In the genomic region with DNA sequence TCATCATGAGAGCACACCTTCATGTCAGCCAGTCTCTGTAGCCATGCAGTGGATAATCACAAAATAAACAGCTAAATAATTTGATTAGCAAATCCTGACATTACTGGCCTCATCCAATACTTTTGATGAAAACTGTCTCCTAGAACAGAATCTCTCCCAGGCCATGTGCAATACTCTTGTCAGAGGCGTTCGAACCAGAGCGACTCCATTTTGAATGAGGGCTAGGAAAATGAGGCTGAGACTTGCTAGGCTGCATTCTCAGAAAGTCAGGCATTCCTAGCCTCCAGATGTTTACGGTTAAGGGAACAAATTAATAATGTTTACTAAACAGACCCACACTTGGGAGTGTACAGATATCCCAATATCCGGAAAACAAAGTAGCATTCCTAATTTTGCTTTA, we compare ENCODE assay signal across 2 cellular contexts.
A peak's percentile ranks its signal among the peaks of the same experiment; 100 is the strongest.
TF ChIP-seq lines count a peak whose summit lies in the region.

No MANE protein-coding gene starts in this region.

TF ChIP-seq in SK-N-SH treated with all-trans-retinoic acid at 6 μM for 48 hours, 23 proteins besides CTCF, POLR2A, EP300 and RAD21 (continues in another document):
- TF ChIP-seq, protein P1, sequence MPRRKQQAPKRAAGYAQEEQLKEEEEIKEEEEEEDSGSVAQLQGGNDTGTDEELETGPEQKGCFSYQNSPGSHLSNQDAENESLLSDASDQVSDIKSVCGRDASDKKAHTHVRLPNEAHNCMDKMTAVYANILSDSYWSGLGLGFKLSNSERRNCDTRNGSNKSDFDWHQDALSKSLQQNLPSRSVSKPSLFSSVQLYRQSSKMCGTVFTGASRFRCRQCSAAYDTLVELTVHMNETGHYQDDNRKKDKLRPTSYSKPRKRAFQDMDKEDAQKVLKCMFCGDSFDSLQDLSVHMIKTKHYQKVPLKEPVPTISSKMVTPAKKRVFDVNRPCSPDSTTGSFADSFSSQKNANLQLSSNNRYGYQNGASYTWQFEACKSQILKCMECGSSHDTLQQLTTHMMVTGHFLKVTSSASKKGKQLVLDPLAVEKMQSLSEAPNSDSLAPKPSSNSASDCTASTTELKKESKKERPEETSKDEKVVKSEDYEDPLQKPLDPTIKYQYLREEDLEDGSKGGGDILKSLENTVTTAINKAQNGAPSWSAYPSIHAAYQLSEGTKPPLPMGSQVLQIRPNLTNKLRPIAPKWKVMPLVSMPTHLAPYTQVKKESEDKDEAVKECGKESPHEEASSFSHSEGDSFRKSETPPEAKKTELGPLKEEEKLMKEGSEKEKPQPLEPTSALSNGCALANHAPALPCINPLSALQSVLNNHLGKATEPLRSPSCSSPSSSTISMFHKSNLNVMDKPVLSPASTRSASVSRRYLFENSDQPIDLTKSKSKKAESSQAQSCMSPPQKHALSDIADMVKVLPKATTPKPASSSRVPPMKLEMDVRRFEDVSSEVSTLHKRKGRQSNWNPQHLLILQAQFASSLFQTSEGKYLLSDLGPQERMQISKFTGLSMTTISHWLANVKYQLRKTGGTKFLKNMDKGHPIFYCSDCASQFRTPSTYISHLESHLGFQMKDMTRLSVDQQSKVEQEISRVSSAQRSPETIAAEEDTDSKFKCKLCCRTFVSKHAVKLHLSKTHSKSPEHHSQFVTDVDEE (CRISPR knock-in tag; IDR thresholded peaks at IDR 0.05) = peak; percentile 75
- TF ChIP-seq ISL1 (CRISPR knock-in tag; IDR thresholded peaks at IDR 0.05) (peak; percentile 49), ZFP30 (CRISPR knock-in tag; IDR thresholded peaks at IDR 0.05) (no peak), ZNF8 (CRISPR knock-in tag; IDR thresholded peaks at IDR 0.05) (no peak), SNAI2 (CRISPR knock-in tag; IDR thresholded peaks at IDR 0.05) (peak; percentile 95), PPARA (CRISPR knock-in tag; IDR thresholded peaks at IDR 0.05; ENCODE audit: borderline replicate concordance) (no peak), ZFP3 (CRISPR knock-in tag; IDR thresholded peaks at IDR 0.05) (peak; percentile 63; the same call in 1 of the 2 replicates), TOX (CRISPR knock-in tag; IDR thresholded peaks at IDR 0.05; ENCODE audit: borderline replicate concordance) (no peak), OSR1 (CRISPR knock-in tag; IDR thresholded peaks at IDR 0.05) (no peak), ZNF565 (CRISPR knock-in tag; conservative IDR thresholded peaks at IDR 0.05; ENCODE audit: low read depth) (no peak), ESRRG (CRISPR knock-in tag; IDR thresholded peaks at IDR 0.05) (no peak), BACH2 (CRISPR knock-in tag; IDR thresholded peaks at IDR 0.05; ENCODE audit: borderline replicate concordance) (0 out of 2 replicates have a peak, but pooled peaks have one; percentile 30), ZNF70 (CRISPR knock-in tag; IDR thresholded peaks at IDR 0.05) (no peak), TCF4 (CRISPR knock-in tag; IDR thresholded peaks at IDR 0.05; ENCODE audit: borderline replicate concordance) (no peak), CSDC2 (CRISPR knock-in tag; IDR thresholded peaks at IDR 0.05) (peak; percentile 59; the same call in 1 of the 2 replicates), ARNTL (CRISPR knock-in tag; IDR thresholded peaks at IDR 0.05; ENCODE audit: borderline replicate concordance, low read depth) (no peak), RARB (CRISPR knock-in tag; IDR thresholded peaks at IDR 0.05) (no peak), ZC3H10 (CRISPR knock-in tag; IDR thresholded peaks at IDR 0.05) (no peak)
- TF ChIP-seq, protein P2, sequence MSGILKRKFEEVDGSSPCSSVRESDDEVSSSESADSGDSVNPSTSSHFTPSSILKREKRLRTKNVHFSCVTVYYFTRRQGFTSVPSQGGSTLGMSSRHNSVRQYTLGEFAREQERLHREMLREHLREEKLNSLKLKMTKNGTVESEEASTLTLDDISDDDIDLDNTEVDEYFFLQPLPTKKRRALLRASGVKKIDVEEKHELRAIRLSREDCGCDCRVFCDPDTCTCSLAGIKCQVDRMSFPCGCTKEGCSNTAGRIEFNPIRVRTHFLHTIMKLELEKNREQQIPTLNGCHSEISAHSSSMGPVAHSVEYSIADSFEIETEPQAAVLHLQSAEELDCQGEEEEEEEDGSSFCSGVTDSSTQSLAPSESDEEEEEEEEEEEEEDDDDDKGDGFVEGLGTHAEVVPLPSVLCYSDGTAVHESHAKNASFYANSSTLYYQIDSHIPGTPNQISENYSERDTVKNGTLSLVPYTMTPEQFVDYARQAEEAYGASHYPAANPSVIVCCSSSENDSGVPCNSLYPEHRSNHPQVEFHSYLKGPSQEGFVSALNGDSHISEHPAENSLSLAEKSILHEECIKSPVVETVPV (CRISPR knock-in tag; IDR thresholded peaks at IDR 0.05) = no peak
- TF ChIP-seq, protein P3, sequence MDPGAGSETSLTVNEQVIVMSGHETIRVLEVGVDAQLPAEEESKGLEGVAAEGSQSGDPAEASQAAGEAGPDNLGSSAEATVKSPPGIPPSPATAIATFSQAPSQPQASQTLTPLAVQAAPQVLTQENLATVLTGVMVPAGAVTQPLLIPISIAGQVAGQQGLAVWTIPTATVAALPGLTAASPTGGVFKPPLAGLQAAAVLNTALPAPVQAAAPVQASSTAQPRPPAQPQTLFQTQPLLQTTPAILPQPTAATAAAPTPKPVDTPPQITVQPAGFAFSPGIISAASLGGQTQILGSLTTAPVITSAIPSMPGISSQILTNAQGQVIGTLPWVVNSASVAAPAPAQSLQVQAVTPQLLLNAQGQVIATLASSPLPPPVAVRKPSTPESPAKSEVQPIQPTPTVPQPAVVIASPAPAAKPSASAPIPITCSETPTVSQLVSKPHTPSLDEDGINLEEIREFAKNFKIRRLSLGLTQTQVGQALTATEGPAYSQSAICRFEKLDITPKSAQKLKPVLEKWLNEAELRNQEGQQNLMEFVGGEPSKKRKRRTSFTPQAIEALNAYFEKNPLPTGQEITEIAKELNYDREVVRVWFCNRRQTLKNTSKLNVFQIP (CRISPR knock-in tag; IDR thresholded peaks at IDR 0.05; ENCODE audit: borderline replicate concordance, low read depth) = no peak
- TF ChIP-seq, protein P4, sequence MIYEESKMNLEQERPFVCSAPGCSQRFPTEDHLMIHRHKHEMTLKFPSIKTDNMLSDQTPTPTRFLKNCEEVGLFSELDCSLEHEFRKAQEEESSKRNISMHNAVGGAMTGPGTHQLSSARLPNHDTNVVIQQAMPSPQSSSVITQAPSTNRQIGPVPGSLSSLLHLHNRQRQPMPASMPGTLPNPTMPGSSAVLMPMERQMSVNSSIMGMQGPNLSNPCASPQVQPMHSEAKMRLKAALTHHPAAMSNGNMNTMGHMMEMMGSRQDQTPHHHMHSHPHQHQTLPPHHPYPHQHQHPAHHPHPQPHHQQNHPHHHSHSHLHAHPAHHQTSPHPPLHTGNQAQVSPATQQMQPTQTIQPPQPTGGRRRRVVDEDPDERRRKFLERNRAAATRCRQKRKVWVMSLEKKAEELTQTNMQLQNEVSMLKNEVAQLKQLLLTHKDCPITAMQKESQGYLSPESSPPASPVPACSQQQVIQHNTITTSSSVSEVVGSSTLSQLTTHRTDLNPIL (CRISPR knock-in tag; IDR thresholded peaks at IDR 0.05; ENCODE audit: low read depth) = no peak

TF ChIP-seq in SK-N-SH, 30 proteins besides CTCF, POLR2A, EP300 and RAD21:
- TF ChIP-seq, protein P5, sequence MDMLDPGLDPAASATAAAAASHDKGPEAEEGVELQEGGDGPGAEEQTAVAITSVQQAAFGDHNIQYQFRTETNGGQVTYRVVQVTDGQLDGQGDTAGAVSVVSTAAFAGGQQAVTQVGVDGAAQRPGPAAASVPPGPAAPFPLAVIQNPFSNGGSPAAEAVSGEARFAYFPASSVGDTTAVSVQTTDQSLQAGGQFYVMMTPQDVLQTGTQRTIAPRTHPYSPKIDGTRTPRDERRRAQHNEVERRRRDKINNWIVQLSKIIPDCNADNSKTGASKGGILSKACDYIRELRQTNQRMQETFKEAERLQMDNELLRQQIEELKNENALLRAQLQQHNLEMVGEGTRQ (IDR thresholded peaks at IDR 0.05; ENCODE audit: borderline replicate concordance, low read depth, low read length) = no peak
- TF ChIP-seq RCOR1 (IDR thresholded peaks at IDR 0.05; ENCODE audit: low read length) (no peak), POLR2AphosphoS5 (IDR thresholded peaks at IDR 0.05; ENCODE audit: low read depth, low read length) (no peak), NRF1 (IDR thresholded peaks at IDR 0.05; ENCODE audit: low read depth, low read length) (no peak), RXRA (IDR thresholded peaks at IDR 0.05; ENCODE audit: borderline replicate concordance, low read depth) (no peak), MEF2A (IDR thresholded peaks at IDR 0.05; ENCODE audit: borderline replicate concordance, low read depth) (no peak), FOSL2 (IDR thresholded peaks at IDR 0.05; ENCODE audit: borderline replicate concordance, low read depth) (no peak)
- TF ChIP-seq, protein P6, sequence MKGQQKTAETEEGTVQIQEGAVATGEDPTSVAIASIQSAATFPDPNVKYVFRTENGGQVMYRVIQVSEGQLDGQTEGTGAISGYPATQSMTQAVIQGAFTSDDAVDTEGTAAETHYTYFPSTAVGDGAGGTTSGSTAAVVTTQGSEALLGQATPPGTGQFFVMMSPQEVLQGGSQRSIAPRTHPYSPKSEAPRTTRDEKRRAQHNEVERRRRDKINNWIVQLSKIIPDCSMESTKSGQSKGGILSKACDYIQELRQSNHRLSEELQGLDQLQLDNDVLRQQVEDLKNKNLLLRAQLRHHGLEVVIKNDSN (IDR thresholded peaks at IDR 0.05; ENCODE audit: borderline replicate concordance, low read depth) = no peak
- TF ChIP-seq, protein P7, sequence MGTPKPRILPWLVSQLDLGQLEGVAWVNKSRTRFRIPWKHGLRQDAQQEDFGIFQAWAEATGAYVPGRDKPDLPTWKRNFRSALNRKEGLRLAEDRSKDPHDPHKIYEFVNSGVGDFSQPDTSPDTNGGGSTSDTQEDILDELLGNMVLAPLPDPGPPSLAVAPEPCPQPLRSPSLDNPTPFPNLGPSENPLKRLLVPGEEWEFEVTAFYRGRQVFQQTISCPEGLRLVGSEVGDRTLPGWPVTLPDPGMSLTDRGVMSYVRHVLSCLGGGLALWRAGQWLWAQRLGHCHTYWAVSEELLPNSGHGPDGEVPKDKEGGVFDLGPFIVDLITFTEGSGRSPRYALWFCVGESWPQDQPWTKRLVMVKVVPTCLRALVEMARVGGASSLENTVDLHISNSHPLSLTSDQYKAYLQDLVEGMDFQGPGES (IDR thresholded peaks at IDR 0.05; ENCODE audit: low read depth, low read length) = no peak
- TF ChIP-seq, protein P8, sequence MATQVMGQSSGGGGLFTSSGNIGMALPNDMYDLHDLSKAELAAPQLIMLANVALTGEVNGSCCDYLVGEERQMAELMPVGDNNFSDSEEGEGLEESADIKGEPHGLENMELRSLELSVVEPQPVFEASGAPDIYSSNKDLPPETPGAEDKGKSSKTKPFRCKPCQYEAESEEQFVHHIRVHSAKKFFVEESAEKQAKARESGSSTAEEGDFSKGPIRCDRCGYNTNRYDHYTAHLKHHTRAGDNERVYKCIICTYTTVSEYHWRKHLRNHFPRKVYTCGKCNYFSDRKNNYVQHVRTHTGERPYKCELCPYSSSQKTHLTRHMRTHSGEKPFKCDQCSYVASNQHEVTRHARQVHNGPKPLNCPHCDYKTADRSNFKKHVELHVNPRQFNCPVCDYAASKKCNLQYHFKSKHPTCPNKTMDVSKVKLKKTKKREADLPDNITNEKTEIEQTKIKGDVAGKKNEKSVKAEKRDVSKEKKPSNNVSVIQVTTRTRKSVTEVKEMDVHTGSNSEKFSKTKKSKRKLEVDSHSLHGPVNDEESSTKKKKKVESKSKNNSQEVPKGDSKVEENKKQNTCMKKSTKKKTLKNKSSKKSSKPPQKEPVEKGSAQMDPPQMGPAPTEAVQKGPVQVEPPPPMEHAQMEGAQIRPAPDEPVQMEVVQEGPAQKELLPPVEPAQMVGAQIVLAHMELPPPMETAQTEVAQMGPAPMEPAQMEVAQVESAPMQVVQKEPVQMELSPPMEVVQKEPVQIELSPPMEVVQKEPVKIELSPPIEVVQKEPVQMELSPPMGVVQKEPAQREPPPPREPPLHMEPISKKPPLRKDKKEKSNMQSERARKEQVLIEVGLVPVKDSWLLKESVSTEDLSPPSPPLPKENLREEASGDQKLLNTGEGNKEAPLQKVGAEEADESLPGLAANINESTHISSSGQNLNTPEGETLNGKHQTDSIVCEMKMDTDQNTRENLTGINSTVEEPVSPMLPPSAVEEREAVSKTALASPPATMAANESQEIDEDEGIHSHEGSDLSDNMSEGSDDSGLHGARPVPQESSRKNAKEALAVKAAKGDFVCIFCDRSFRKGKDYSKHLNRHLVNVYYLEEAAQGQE (IDR thresholded peaks at IDR 0.05; ENCODE audit: low read depth, low read length) = no peak
